16 cellular contexts compared by ENCODE assay signal in the genomic region with DNA sequence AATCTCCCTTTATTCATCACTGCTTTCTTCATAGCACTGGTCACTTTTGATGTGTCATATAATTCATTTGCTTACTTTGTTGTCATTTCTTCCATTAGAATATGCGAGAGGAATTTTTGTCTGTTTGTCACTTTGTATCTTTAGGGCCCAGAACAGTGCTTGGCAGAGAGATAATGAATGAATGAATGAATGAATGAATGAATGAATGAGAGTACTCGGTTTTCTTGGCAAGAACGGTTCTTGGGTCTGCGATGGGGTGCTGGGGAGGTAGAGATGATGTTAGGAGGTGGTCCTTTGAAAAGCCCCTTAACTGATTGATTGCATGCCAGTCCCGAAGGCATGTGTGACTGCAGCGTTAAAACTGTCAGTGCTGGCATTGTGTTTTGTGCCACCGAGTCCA. TPM values are rescaled to one million over a fixed set of nuclear protein-coding genes. Genes with fewer than 3 reads are reported as not detected.
DNase-seq lines count a peak whose midpoint lies in the region; ATAC-seq, FAIRE-seq and TF ChIP-seq lines count a peak whose summit lies in the region.
"Had no signal": no experiment of that assay in that cellular context is flagged by ENCODE, and none has a peak within 500 bp of the region (broad histone marks: within the 10 kb centered on the region; RNA-seq: fewer than 3 reads in every experiment).

No MANE protein-coding gene starts in this region.

- H4K20me1 ChIP-seq in K562 (replicated peaks; ENCODE audit: control insufficient read depth, insufficient read depth, low read length), result peaks cover 9% of the 10 kb centered on the region; the same call in 1 of the 2 replicates

- no peaks in the 10 kb centered on the region for H3K4me1 Mint-ChIP-seq in HFFc6 (ENCODE audit: low read depth)
- H3K4me1 Mint-ChIP-seq in activated T-cell treated with anti-CD3 and anti-CD28 coated beads, Interleukin-2, amount 50 U/mL, for 24 hours (ENCODE audit: low read depth), result no peaks in the 10 kb centered on the region

- TF ChIP-seq EP300 in K562 (IDR thresholded peaks at IDR 0.05; ENCODE audit: low read length), result no peak

- no peaks in the 10 kb centered on the region for H3K9me3 ChIP-seq in K562 (replicated peaks; ENCODE audit: control insufficient read depth, insufficient read depth, low read depth, low read length)
- H3K9me3 ChIP-seq: BLaER1 treated with 17β-estradiol and CSF1 and Interleukin-3, amounts not matched to agents 10 nM and 100 nM had no signal

- H3K27me3 ChIP-seq in K562 (ENCODE audit: control insufficient read depth in 2 of 2, insufficient read depth in 2 of 2, low read length in 2 of 2) (no peaks in the 10 kb centered on the region), layer of hippocampus (ENCODE audit: control insufficient read depth, insufficient read depth, low read length) (no peaks in the 10 kb centered on the region)
- H3K27me3 ChIP-seq: BLaER1 treated with 17β-estradiol and CSF1 and Interleukin-3, amounts not matched to agents 10 nM and 100 nM had no signal

- FAIRE-seq in K562 (lab: Jason Lieb, UNC), result no peak

- H3K9me3 Mint-ChIP-seq in HFFc6, result no peaks in the 10 kb centered on the region
- no peaks in the 10 kb centered on the region for H3K9me3 Mint-ChIP-seq in activated T-cell treated with anti-CD3 and anti-CD28 coated beads, Interleukin-2, amount 50 U/mL, for 24 hours

- TF ChIP-seq CTCF in HFFc6 (IDR thresholded peaks at IDR 0.05) (no peak), K562 (IDR thresholded peaks at IDR 0.05 in 2 of 3, conservative IDR thresholded peaks at IDR 0.05 in 1 of 3; ENCODE audit: insufficient read depth in 2 of 3, low read depth in 1 of 3, low read length in 3 of 3) (no peak)

- H3K27ac ChIP-seq in K562 (ENCODE audit: extremely low read depth, low read depth, low read length) (no peak overlapping the region), layer of hippocampus (ENCODE audit: low read depth, low read length) (peak overlapping the region; percentile 86), temporal lobe (ENCODE audit: low read depth, low read length) (peak overlapping the region; percentile 96)
- H3K27ac ChIP-seq: BLaER1 treated with 17β-estradiol and CSF1 and Interleukin-3, amounts not matched to agents 10 nM and 100 nM; HL-60; KMS-11 had no signal

- peaks cover 73% of the 10 kb centered on the region for H3K36me3 ChIP-seq in K562 (ENCODE audit: control insufficient read depth, insufficient read depth, low read length)

- no peak overlapping the region for H3K4me2 ChIP-seq in K562 (ENCODE audit: insufficient read depth, low read length)
- H3K4me2 ChIP-seq: KMS-11 had no signal

- peaks cover 3% of the 10 kb centered on the region for H3K27me3 Mint-ChIP-seq in HFFc6 (ENCODE audit: insufficient read depth)
- H3K27me3 Mint-ChIP-seq in activated T-cell treated with anti-CD3 and anti-CD28 coated beads, Interleukin-2, amount 50 U/mL, for 24 hours, result no peaks in the 10 kb centered on the region

- no peak for TF ChIP-seq POLR2A in K562 (conservative IDR thresholded peaks at IDR 0.05)

- no TSS peak for BruUV-seq in K562 (replicated peaks; lab: Mats Ljungman, UMichigan)

- no peak overlapping the region; a peak in 1 of 4 replicates for H3K9ac ChIP-seq in K562 (ENCODE audit: insufficient read depth in 1 of 2, low read depth in 2 of 2, low read length in 2 of 2)
- H3K9ac ChIP-seq: BLaER1 treated with 17β-estradiol and CSF1 and Interleukin-3, amounts not matched to agents 10 nM and 100 nM; KMS-11 had no signal

- H3K27ac Mint-ChIP-seq in HFFc6, result peak overlapping the region; percentile 35; the same call in 1 of the 2 replicates
- no peak overlapping the region for H3K27ac Mint-ChIP-seq in activated T-cell treated with anti-CD3 and anti-CD28 coated beads, Interleukin-2, amount 50 U/mL, for 24 hours

- H2AFZ ChIP-seq in K562 (ENCODE audit: low read depth, low read length), result no peak overlapping the region

- no peak for TF ChIP-seq RAD21 in K562 (CRISPR knock-in tag; conservative IDR thresholded peaks at IDR 0.05 in 1 of 2, IDR thresholded peaks at IDR 0.05 in 1 of 2)

- intact Hi-C loops in K562 (cut with micrococcal nuclease), result no loop called here

- 74% methylated on average over 7 of the region's 7 CpGs for WGBS in K562 (ENCODE audit: insufficient coverage, low coverage, missing lambda C conversion rate)

- no peak for ATAC-seq in K562

- H3K79me2 ChIP-seq in K562 (ENCODE audit: control insufficient read depth, insufficient read depth, low read length), result no peaks in the 10 kb centered on the region

- no peaks in the 10 kb centered on the region; a peak in 1 of 5 replicates for H3K4me1 ChIP-seq in K562 (replicated peaks in 1 of 2; ENCODE audit: control insufficient read depth in 2 of 2, insufficient read depth in 2 of 2, low read length in 2 of 2)

- CTCF ChIA-PET in K562 (lab: Yijun Ruan, JAX; ENCODE audit: low intra/inter-chr PET ratio), result no interaction called here

- no peak overlapping the region for H3K4me3 Mint-ChIP-seq in HFFc6
- H3K4me3 Mint-ChIP-seq in activated T-cell treated with anti-CD3 and anti-CD28 coated beads, Interleukin-2, amount 50 U/mL, for 24 hours, result no peak overlapping the region

- H3K9me1 ChIP-seq in K562 (ENCODE audit: control insufficient read depth, insufficient read depth, low read length), result no peaks in the 10 kb centered on the region

- POLR2A ChIA-PET in K562 (lab: Yijun Ruan, JAX), result no interaction called here

- no peak overlapping the region for H3K4me3 ChIP-seq in K562
- H3K4me3 ChIP-seq: BLaER1 treated with 17β-estradiol and CSF1 and Interleukin-3, amounts not matched to agents 10 nM and 100 nM had no signal

- in situ Hi-C loops in K562 (cut with MboI), result no loop called here

- H3K36me3 Mint-ChIP-seq in HFFc6 (ENCODE audit: low read depth), result peaks cover 61% of the 10 kb centered on the region
- peaks cover 22% of the 10 kb centered on the region for H3K36me3 Mint-ChIP-seq in activated T-cell treated with anti-CD3 and anti-CD28 coated beads, Interleukin-2, amount 50 U/mL, for 24 hours (ENCODE audit: low read depth)

- DNase-seq in HFFc6, result no peak
- DNase-seq in K562 (ENCODE audit: extremely low read depth in 1 of 4, low spot score in 3 of 4), result no peak
- no peak for DNase-seq in 8988T
- no peak for DNase-seq in SHP77 (lab: John Stamatoyannopoulos, UW)
- no peak for DNase-seq in activated T-cell treated with anti-CD3 and anti-CD28 coated beads, Interleukin-2, amount 50 U/mL, for 24 hours
- DNase-seq: GOT3, NCI-H1694, NCI-H2107, NCI-H345, NCI-H526 treated with DMSO at 0.1 percent for 48 hours had no signal

TF ChIP-seq in K562, 482 proteins besides CTCF, POLR2A, EP300 and RAD21:
- TF ChIP-seq MYBL2 (IDR thresholded peaks at IDR 0.05; ENCODE audit: low read depth) (no peak), MYBL2 (CRISPR knock-in tag; IDR thresholded peaks at IDR 0.05; ENCODE audit: borderline replicate concordance) (no peak), ZNF24 (IDR thresholded peaks at IDR 0.05) (peak; percentile 97), ARNT (IDR thresholded peaks at IDR 0.05) (no peak), RBM22 (IDR thresholded peaks at IDR 0.05; ENCODE audit: low read depth, low read length, poor library complexity, severe bottlenecking) (no peak)
- TF ChIP-seq, protein P1, sequence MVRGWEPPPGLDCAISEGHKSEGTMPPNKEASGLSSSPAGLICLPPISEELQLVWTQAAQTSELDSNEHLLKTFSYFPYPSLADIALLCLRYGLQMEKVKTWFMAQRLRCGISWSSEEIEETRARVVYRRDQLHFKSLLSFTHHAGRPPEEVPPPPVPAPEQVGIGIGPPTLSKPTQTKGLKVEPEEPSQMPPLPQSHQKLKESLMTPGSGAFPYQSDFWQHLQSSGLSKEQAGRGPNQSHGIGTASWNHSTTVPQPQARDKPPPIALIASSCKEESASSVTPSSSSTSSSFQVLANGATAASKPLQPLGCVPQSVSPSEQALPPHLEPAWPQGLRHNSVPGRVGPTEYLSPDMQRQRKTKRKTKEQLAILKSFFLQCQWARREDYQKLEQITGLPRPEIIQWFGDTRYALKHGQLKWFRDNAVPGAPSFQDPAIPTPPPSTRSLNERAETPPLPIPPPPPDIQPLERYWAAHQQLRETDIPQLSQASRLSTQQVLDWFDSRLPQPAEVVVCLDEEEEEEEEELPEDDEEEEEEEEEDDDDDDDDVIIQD (CRISPR knock-in tag; IDR thresholded peaks at IDR 0.05), result no peak
- TF ChIP-seq, protein P2, sequence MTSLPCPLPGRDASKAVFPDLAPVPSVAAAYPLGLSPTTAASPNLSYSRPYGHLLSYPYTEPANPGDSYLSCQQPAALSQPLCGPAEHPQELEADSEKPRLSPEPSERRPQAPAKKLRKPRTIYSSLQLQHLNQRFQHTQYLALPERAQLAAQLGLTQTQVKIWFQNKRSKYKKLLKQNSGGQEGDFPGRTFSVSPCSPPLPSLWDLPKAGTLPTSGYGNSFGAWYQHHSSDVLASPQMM (CRISPR knock-in tag; IDR thresholded peaks at IDR 0.05), result no peak

RNA-seq across cellular contexts. Expression of a gene that starts 52.4 kb away (rescaled TPM):
- total RNA-seq in HFFc6 (2021; fragmentation: NEBNext Ultra II Directional; extraction: Animal tissue kit (Norgen Biotek cat#: 25700)), result 1 to 10 TPM in 1 of 6 experiments, under 1 TPM in 5; 0.20 to 1.0 (median 0.25) TPM
- total RNA-seq in K562 (2011; cell fraction: chromatin; rRNA removed; ENCODE audit: low replicate concordance), result 0.07 TPM in 1 of 2 replicates, not detected in the other
- total RNA-seq in K562 (2011; cell fraction: nucleolus; rRNA removed), result not detected in 2 replicates
- not detected in 2 replicates for total RNA-seq in K562 (2011; cell fraction: nucleoplasm; rRNA removed)
- total RNA-seq in K562 (2014; rRNA removed) (under 0.01 TPM in 1 of 2 replicates, not detected in the other), K562 (2014; rRNA removed; fragmentation: Illumina TruSeq; extraction: Trizol) (not detected in 2 replicates), K562 (2015; rRNA removed; fragmentation: Illumina TruSeq; extraction: Trizol) (0.07 TPM in 1 of 2 replicates, not detected in the other), K562 (2021) (not detected in 2 replicates), temporal lobe (118 TPM)
- polyA plus RNA-seq in K562 (2011; rRNA removed) (0.03 TPM in 1 of 2 replicates, not detected in the other), K562 (2014; fragmentation: Illumina TruSeq; extraction: Trizol) (0.07 TPM in 1 of 2 replicates, not detected in the other), K562 (2014; fragmentation: Nextera tagmentation; extraction: Ambion mirVana) (under 1 TPM; 0.01 to 0.03 TPM), K562 (2014; rRNA removed) (not detected in 2 replicates)
- not detected in 2 replicates for polyA plus RNA-seq in K562 (2011; cell fraction: cytosol; rRNA removed)
- 0.03 and 0.04 TPM in 2 replicates for polyA plus RNA-seq in K562 (2011; cell fraction: nucleus; rRNA removed)
- 0.01 and 0.08 TPM in 2 replicates for polyA plus RNA-seq in K562 (2012)
- not detected in 2 replicates for polyA minus RNA-seq in K562 (2011; rRNA and poly(A)+ RNA removed)
- not detected in 2 replicates for polyA minus RNA-seq in K562 (2011; cell fraction: cytosol; rRNA and poly(A)+ RNA removed)
- 0.11 TPM in 1 of 2 replicates, not detected in the other for polyA minus RNA-seq in K562 (2011; cell fraction: nucleus; rRNA and poly(A)+ RNA removed)
- total RNA-seq: MCF 10A had no signal

Comparison
In these comparisons a context has a peak if more than half of its experiments do, and no peak if none do; other contexts are left out.
1. RNA of a gene that starts 52.4 kb away (total RNA-seq): 118 TPM in temporal lobe (single experiment); 0.20 to 1.0 TPM in HFFc6 and under 0.01 to 0.07 TPM in K562; every median in the first group is over 10 times any median in the second.